ENCODE assay signal across 8 cellular contexts in genomic region chr3:156643729-156644389, GRCh38. TPM values are rescaled to one million over a fixed set of nuclear protein-coding genes. Genes with fewer than 3 reads are reported as not detected.
DNase-seq lines count a peak whose midpoint lies in the region; ATAC-seq and TF ChIP-seq lines count a peak whose summit lies in the region.

No MANE protein-coding gene starts in this region.

- no peak overlapping the region for H3K27ac ChIP-seq in CD4-positive, alpha-beta memory T cell (ENCODE audit: low read depth, low read length)

- DNase-seq in CD4-positive, alpha-beta memory T cell = peak; percentile 22 to 45 (median 38)
- DNase-seq in activated B cell treated with CpG ODN at 0.5 μM for 24 hours (no peak), iris pigment epithelial cell (ENCODE audit: low read depth) (peak; percentile 31), NCI-H2029 treated with DMSO at 0.1 percent for 48 hours (lab: John Stamatoyannopoulos, UW) (no peak), dermis blood vessel endothelial cell (no peak), occipital lobe (lab: John Stamatoyannopoulos, UW) (no peak)

- peaks cover 0 to 3% of the 10 kb centered on the region in 2 donors for H3K36me3 Mint-ChIP-seq in CD4-positive, alpha-beta memory T cell
- H3K36me3 Mint-ChIP-seq in activated B cell treated with CpG ODN at 0.5 μM for 24 hours (ENCODE audit: low read depth) = no peaks in the 10 kb centered on the region

- peak overlapping the region; percentile 37 to 83 (median 61) for H3K4me3 Mint-ChIP-seq in CD4-positive, alpha-beta memory T cell
- H3K4me3 Mint-ChIP-seq in activated B cell treated with CpG ODN at 0.5 μM for 24 hours = peak overlapping the region; percentile 57

- TF ChIP-seq CTCF in activated B cell treated with CpG ODN at 0.5 μM for 24 hours (IDR thresholded peaks at IDR 0.05) = no peak

- ATAC-seq in GM19372 (IDR thresholded peaks at IDR 0.05; ENCODE audit: low read depth, unreplicated experiment) (peak; percentile 89), HG03342 (IDR thresholded peaks at IDR 0.05; ENCODE audit: unreplicated experiment) (peak; percentile 81), activated B cell treated with CpG ODN at 0.5 μM for 24 hours (ENCODE audit: low read depth) (peak; percentile 86)

- H3K36me3 ChIP-seq in CD4-positive, alpha-beta memory T cell (ENCODE audit: insufficient read depth, low read length) = no peaks in the 10 kb centered on the region

- peaks cover 7 to 15% (median 11%) of the 10 kb centered on the region in 4 donors for H3K4me1 Mint-ChIP-seq in CD4-positive, alpha-beta memory T cell
- peaks cover 16% of the 10 kb centered on the region for H3K4me1 Mint-ChIP-seq in activated B cell treated with CpG ODN at 0.5 μM for 24 hours

- peak overlapping the region in 6 of 7 donors; percentile 1 to 88 (median 73) for H3K27ac Mint-ChIP-seq in CD4-positive, alpha-beta memory T cell
- peak overlapping the region; percentile 15 for H3K27ac Mint-ChIP-seq in activated B cell treated with CpG ODN at 0.5 μM for 24 hours

- peaks cover 21% of the 10 kb centered on the region for H3K4me1 ChIP-seq in CD4-positive, alpha-beta memory T cell (ENCODE audit: insufficient read depth, low read length)

- peaks cover 0 to 7% (median 1%) of the 10 kb centered on the region in 8 donors for H3K9me3 Mint-ChIP-seq in CD4-positive, alpha-beta memory T cell
- peaks cover 3% of the 10 kb centered on the region for H3K9me3 Mint-ChIP-seq in activated B cell treated with CpG ODN at 0.5 μM for 24 hours

- H3K9me3 ChIP-seq in CD4-positive, alpha-beta memory T cell (ENCODE audit: control insufficient read depth in 1 of 2, low read length in 2 of 2) = no peaks in the 10 kb centered on the region

- H3K4me3 ChIP-seq in CD4-positive, alpha-beta memory T cell (ENCODE audit: low read length in 2 of 2) = no peak overlapping the region

- POLR2A ChIA-PET in CD4-positive, alpha-beta memory T cell (lab: Charles Lee; ENCODE audit: partially characterized antibody) = interaction anchor here (1.0 to 6.6 kb wide), 4 partner anchors 21 to 174 kb away, joined by 3 to 41 read pairs (median 10); partner anchors contain the start of genes SSR3 and TIPARP
- POLR2A ChIA-PET in activated B cell treated with CpG ODN at 0.5 μM for 24 hours (lab: Charles Lee) = interaction anchor here (1.0 kb wide), 1 partner anchor 174 kb away, joined by 4 read pairs; no protein-coding TSS in a partner anchor

- intact Hi-C loops in CD4-positive, alpha-beta memory T cell (cut with micrococcal nuclease) = no loop called here
- intact Hi-C loops in activated B cell treated with CpG ODN at 0.5 μM for 24 hours (cut with micrococcal nuclease) = no loop called here

- CTCF ChIA-PET in CD4-positive, alpha-beta memory T cell (lab: Charles Lee; ENCODE audit: partially characterized antibody) = interaction anchor here (1.5 kb wide), 2 partner anchors 30 to 34 kb away, joined by 3 to 8 read pairs; partner anchors contain the start of gene TIPARP
- CTCF ChIA-PET in activated B cell treated with CpG ODN at 0.5 μM for 24 hours (lab: Charles Lee) = interaction anchor here (1.4 kb wide), 1 partner anchor 29 kb away, joined by 3 read pairs; no protein-coding TSS in a partner anchor

- peaks cover 3 to 5% of the 10 kb centered on the region in 2 donors for H3K27me3 Mint-ChIP-seq in CD4-positive, alpha-beta memory T cell
- H3K27me3 Mint-ChIP-seq in activated B cell treated with CpG ODN at 0.5 μM for 24 hours = peaks cover 3% of the 10 kb centered on the region

- H3K27me3 ChIP-seq in CD4-positive, alpha-beta memory T cell (ENCODE audit: insufficient read depth, low read length) = no peaks in the 10 kb centered on the region

RNA-seq across cellular contexts. Expression of gene TIPARP, which starts 30.5 kb away (rescaled TPM):
- total RNA-seq in CD4-positive, alpha-beta memory T cell = 100 to 1,000 TPM; 108 to 119 TPM
- polyA plus RNA-seq in CD4-positive, alpha-beta memory T cell = 10 to 100 TPM; 15.1 to 28.1 TPM
- total RNA-seq in activated B cell treated with CpG ODN at 0.5 μM for 24 hours (31.3 and 32.3 TPM in 2 replicates), dermis blood vessel endothelial cell (23.1 and 31.7 TPM in 2 replicates), occipital lobe (34.0 TPM)

Comparison
In these comparisons a context has a peak if more than half of its experiments do, and no peak if none do; other contexts are left out.
1. DNase-seq: peak in CD4-positive, alpha-beta memory T cell (5 of 5) and iris pigment epithelial cell (single experiment); none in activated B cell treated with CpG ODN at 0.5 μM for 24 hours (single experiment), NCI-H2029 treated with DMSO at 0.1 percent for 48 hours (single experiment), dermis blood vessel endothelial cell (single experiment) and occipital lobe (single experiment).
2. Peak in every context shown above with its lines, with median percentiles within 50 percentile points of each other: ATAC-seq.